ENCODE assay signal across 1 cellular context in the genomic region with DNA sequence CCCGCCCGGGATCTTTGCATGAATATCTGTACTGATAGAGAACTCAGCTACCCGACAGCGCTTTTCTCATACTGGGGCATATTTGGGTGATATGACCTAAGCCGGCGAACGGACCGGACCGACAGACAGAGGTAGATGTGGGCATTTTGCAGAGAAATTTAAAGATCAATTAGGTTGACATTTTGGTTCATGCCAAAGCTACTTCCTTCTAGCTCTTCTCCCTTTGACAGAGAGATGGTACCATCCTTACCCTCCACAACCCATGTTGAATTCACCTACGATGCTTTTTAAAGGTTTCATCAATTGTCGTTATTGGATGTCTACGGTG.
TF ChIP-seq lines count a peak whose summit lies in the region.

No MANE protein-coding gene starts in this region.

TF ChIP-seq in SK-N-SH, 30 proteins besides CTCF, POLR2A, EP300 and RAD21:
- TF ChIP-seq, protein P1, sequence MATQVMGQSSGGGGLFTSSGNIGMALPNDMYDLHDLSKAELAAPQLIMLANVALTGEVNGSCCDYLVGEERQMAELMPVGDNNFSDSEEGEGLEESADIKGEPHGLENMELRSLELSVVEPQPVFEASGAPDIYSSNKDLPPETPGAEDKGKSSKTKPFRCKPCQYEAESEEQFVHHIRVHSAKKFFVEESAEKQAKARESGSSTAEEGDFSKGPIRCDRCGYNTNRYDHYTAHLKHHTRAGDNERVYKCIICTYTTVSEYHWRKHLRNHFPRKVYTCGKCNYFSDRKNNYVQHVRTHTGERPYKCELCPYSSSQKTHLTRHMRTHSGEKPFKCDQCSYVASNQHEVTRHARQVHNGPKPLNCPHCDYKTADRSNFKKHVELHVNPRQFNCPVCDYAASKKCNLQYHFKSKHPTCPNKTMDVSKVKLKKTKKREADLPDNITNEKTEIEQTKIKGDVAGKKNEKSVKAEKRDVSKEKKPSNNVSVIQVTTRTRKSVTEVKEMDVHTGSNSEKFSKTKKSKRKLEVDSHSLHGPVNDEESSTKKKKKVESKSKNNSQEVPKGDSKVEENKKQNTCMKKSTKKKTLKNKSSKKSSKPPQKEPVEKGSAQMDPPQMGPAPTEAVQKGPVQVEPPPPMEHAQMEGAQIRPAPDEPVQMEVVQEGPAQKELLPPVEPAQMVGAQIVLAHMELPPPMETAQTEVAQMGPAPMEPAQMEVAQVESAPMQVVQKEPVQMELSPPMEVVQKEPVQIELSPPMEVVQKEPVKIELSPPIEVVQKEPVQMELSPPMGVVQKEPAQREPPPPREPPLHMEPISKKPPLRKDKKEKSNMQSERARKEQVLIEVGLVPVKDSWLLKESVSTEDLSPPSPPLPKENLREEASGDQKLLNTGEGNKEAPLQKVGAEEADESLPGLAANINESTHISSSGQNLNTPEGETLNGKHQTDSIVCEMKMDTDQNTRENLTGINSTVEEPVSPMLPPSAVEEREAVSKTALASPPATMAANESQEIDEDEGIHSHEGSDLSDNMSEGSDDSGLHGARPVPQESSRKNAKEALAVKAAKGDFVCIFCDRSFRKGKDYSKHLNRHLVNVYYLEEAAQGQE (IDR thresholded peaks at IDR 0.05; ENCODE audit: low read depth, low read length), result no peak
- no peak for TF ChIP-seq RXRA (IDR thresholded peaks at IDR 0.05; ENCODE audit: borderline replicate concordance, low read depth)
- TF ChIP-seq, protein P2, sequence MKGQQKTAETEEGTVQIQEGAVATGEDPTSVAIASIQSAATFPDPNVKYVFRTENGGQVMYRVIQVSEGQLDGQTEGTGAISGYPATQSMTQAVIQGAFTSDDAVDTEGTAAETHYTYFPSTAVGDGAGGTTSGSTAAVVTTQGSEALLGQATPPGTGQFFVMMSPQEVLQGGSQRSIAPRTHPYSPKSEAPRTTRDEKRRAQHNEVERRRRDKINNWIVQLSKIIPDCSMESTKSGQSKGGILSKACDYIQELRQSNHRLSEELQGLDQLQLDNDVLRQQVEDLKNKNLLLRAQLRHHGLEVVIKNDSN (IDR thresholded peaks at IDR 0.05; ENCODE audit: borderline replicate concordance, low read depth), result no peak
- no peak for TF ChIP-seq GABPA (IDR thresholded peaks at IDR 0.05; ENCODE audit: low read depth)
- no peak for TF ChIP-seq FOXJ3 (CRISPR knock-in tag; IDR thresholded peaks at IDR 0.05)
- TF ChIP-seq MEF2A (IDR thresholded peaks at IDR 0.05; ENCODE audit: borderline replicate concordance, low read depth), result no peak
- TF ChIP-seq, protein P3, sequence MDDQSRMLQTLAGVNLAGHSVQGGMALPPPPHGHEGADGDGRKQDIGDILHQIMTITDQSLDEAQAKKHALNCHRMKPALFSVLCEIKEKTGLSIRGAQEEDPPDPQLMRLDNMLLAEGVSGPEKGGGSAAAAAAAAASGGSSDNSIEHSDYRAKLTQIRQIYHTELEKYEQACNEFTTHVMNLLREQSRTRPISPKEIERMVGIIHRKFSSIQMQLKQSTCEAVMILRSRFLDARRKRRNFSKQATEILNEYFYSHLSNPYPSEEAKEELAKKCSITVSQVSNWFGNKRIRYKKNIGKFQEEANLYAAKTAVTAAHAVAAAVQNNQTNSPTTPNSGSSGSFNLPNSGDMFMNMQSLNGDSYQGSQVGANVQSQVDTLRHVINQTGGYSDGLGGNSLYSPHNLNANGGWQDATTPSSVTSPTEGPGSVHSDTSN (IDR thresholded peaks at IDR 0.05), result no peak
- TF ChIP-seq MAX (IDR thresholded peaks at IDR 0.05; ENCODE audit: low read depth), result no peak
- TF ChIP-seq, protein P4, sequence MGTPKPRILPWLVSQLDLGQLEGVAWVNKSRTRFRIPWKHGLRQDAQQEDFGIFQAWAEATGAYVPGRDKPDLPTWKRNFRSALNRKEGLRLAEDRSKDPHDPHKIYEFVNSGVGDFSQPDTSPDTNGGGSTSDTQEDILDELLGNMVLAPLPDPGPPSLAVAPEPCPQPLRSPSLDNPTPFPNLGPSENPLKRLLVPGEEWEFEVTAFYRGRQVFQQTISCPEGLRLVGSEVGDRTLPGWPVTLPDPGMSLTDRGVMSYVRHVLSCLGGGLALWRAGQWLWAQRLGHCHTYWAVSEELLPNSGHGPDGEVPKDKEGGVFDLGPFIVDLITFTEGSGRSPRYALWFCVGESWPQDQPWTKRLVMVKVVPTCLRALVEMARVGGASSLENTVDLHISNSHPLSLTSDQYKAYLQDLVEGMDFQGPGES (IDR thresholded peaks at IDR 0.05; ENCODE audit: low read depth, low read length), result no peak
- TF ChIP-seq TAF1 (IDR thresholded peaks at IDR 0.05; ENCODE audit: borderline replicate concordance, low read depth, low read length), result no peak
- TF ChIP-seq GATA2 (CRISPR knock-in tag; IDR thresholded peaks at IDR 0.05), result no peak; the same call in 1 of the 2 replicates
